37 cellular contexts compared by ENCODE assay signal in genomic region chr5:105563842-105564241, GRCh38.
"Had no signal": no experiment of that assay in that cellular context is flagged by ENCODE, and none has a peak within 500 bp of the region (broad histone marks: within the 10 kb centered on the region; RNA-seq: fewer than 3 reads in every experiment).

No MANE protein-coding gene starts in this region.

- H3K27me3 ChIP-seq: ascending aorta, cardiac muscle cell had no signal

- H3K27ac ChIP-seq: ascending aorta, cardiac muscle cell, VCaP had no signal

- H3K36me3 ChIP-seq: ascending aorta, cardiac muscle cell had no signal

- DNase-seq: activated CD4-positive, alpha-beta memory T cell treated with anti-CD3 and anti-CD28 coated beads, Interleukin-2, amount 10 ng/mL, durations not matched to agents 7 days and 5 days; activated CD4-positive, alpha-beta T cell treated with anti-CD3 and anti-CD28 coated beads for 4 hours; activated CD4-positive, alpha-beta T cell treated with anti-CD3 and anti-CD28 coated beads, Interleukin-2, amount 10 ng/mL, durations not matched to agents 24 days and 14 days; activated CD4-positive, alpha-beta T cell treated with anti-CD3 and anti-CD28 coated beads, Interleukin-2, amount 50 U/mL, for 1 hour; activated CD4-positive, alpha-beta T cell treated with anti-CD3 and anti-CD28 coated beads, Interleukin-2, amount 50 U/mL, for 4 hours; activated CD4-positive, CD25-positive, alpha-beta regulatory T cell treated with anti-CD3 and anti-CD28 coated beads, Interleukin-2, amount 50 U/mL, for 72 hours; activated CD8-positive, alpha-beta memory T cell treated with anti-CD3 and anti-CD28 coated beads for 24 hours; activated CD8-positive, alpha-beta memory T cell treated with anti-CD3 and anti-CD28 coated beads, Interleukin-2, amount 10 ng/mL, durations not matched to agents 7 days and 5 days; activated CD8-positive, alpha-beta memory T cell treated with anti-CD3 and anti-CD28 coated beads, Interleukin-2, amount 50 U/mL, for 48 hours; activated CD8-positive, alpha-beta T cell treated with anti-CD3 and anti-CD28 coated beads, Interleukin-2, amount 10 ng/mL, durations not matched to agents 7 days and 5 days; activated effector memory CD4-positive, alpha-beta T cell treated with Interleukin-2 at 50 U/mL for 16 hours; activated gamma-delta T cell; activated naive CD4-positive, alpha-beta T cell treated with anti-CD3 and anti-CD28 coated beads, Interleukin-2, amount 10 ng/mL, durations not matched to agents 7 days and 5 days; activated naive CD4-positive, alpha-beta T cell treated with Interleukin-2 at 50 U/mL for 16 hours; activated naive CD8-positive, alpha-beta T cell treated with anti-CD3 and anti-CD28 coated beads, Interleukin-2, amount 10 ng/mL, durations not matched to agents 7 days and 5 days; activated naive CD8-positive, alpha-beta T cell treated with anti-CD3 and anti-CD28 coated beads, Interleukin-2, amount 50 U/mL, for 24 hours; activated T-cell treated with anti-CD3 and anti-CD28 coated beads, Interleukin-2, amount 50 U/mL, for 24 hours; activated T-cell treated with anti-CD3 and anti-CD28 coated beads, Interleukin-2, amount 50 U/mL, for 48 hours; amygdala; anterior cingulate cortex; caudate nucleus; cerebellar nuclear complex; T-helper 1 cell; T-helper 2 cell; T-helper 9 cell had no signal

- ATAC-seq: activated CD8-positive, alpha-beta memory T cell treated with anti-CD3 and anti-CD28 coated beads, Interleukin-2, amount 10 ng/mL, durations not matched to agents 7 days and 5 days; activated CD8-positive, alpha-beta T cell treated with anti-CD3 and anti-CD28 coated beads, Interleukin-2, amount 10 ng/mL, durations not matched to agents 7 days and 5 days; activated naive CD8-positive, alpha-beta T cell treated with anti-CD3 and anti-CD28 coated beads, Interleukin-2, amount 50 U/mL, for 24 hours had no signal

- H3K4me3 Mint-ChIP-seq: activated CD4-positive, alpha-beta memory T cell treated with anti-CD3 and anti-CD28 coated beads, Interleukin-2, amount 10 ng/mL, durations not matched to agents 7 days and 5 days; activated CD4-positive, alpha-beta T cell treated with anti-CD3 and anti-CD28 coated beads, Interleukin-2, amount 10 ng/mL, durations not matched to agents 24 days and 14 days; activated CD8-positive, alpha-beta memory T cell treated with anti-CD3 and anti-CD28 coated beads, Interleukin-2, amount 10 ng/mL, durations not matched to agents 7 days and 5 days; activated CD8-positive, alpha-beta T cell treated with anti-CD3 and anti-CD28 coated beads, Interleukin-2, amount 10 ng/mL, durations not matched to agents 7 days and 5 days; activated naive CD4-positive, alpha-beta T cell treated with anti-CD3 and anti-CD28 coated beads, Interleukin-2, amount 10 ng/mL, durations not matched to agents 7 days and 5 days; activated naive CD4-positive, alpha-beta T cell treated with anti-CD3 and anti-CD28 coated beads, Interleukin-2, amount 50 U/mL, for 24 hours; activated naive CD8-positive, alpha-beta T cell; activated naive CD8-positive, alpha-beta T cell treated with anti-CD3 and anti-CD28 coated beads, Interleukin-2, amount 10 ng/mL, durations not matched to agents 7 days and 5 days; activated naive CD8-positive, alpha-beta T cell treated with anti-CD3 and anti-CD28 coated beads, Interleukin-2, amount 50 U/mL, for 24 hours; activated T-cell treated with anti-CD3 and anti-CD28 coated beads, Interleukin-2, amount 50 U/mL, for 24 hours; brain; central memory CD8-positive, alpha-beta T cell; T-helper 1 cell treated with Interleukin-12 subunit alpha and Interleukin-12 subunit beta and Interleukin-4 antibody, amounts not matched to agents 30 μg/mL and 1 μg/mL, for 36 hours; T-helper 2 cell treated with Interferon-gamma antibody and Interleukin-4, amounts not matched to agents 5 μg/mL and 100 μg/mL, for 36 hours had no signal

- H3K4me3 ChIP-seq: ascending aorta, cardiac muscle cell had no signal

- H3K4me1 Mint-ChIP-seq: activated CD4-positive, alpha-beta memory T cell treated with anti-CD3 and anti-CD28 coated beads, Interleukin-2, amount 10 ng/mL, durations not matched to agents 7 days and 5 days; activated CD4-positive, alpha-beta T cell treated with anti-CD3 and anti-CD28 coated beads, Interleukin-2, amount 10 ng/mL, durations not matched to agents 24 days and 14 days; activated CD8-positive, alpha-beta memory T cell treated with anti-CD3 and anti-CD28 coated beads, Interleukin-2, amount 10 ng/mL, durations not matched to agents 7 days and 5 days; activated naive CD4-positive, alpha-beta T cell treated with anti-CD3 and anti-CD28 coated beads, Interleukin-2, amount 10 ng/mL, durations not matched to agents 7 days and 5 days; activated naive CD4-positive, alpha-beta T cell treated with anti-CD3 and anti-CD28 coated beads, Interleukin-2, amount 50 U/mL, for 24 hours; activated naive CD8-positive, alpha-beta T cell treated with anti-CD3 and anti-CD28 coated beads, Interleukin-2, amount 10 ng/mL, durations not matched to agents 7 days and 5 days; activated naive CD8-positive, alpha-beta T cell treated with anti-CD3 and anti-CD28 coated beads, Interleukin-2, amount 50 U/mL, for 24 hours; brain; central memory CD8-positive, alpha-beta T cell had no signal

- H3K27me3 Mint-ChIP-seq: activated CD4-positive, alpha-beta memory T cell treated with anti-CD3 and anti-CD28 coated beads, Interleukin-2, amount 10 ng/mL, durations not matched to agents 7 days and 5 days; activated CD4-positive, alpha-beta T cell treated with anti-CD3 and anti-CD28 coated beads, Interleukin-2, amount 10 ng/mL, durations not matched to agents 24 days and 14 days; activated CD8-positive, alpha-beta memory T cell treated with anti-CD3 and anti-CD28 coated beads, Interleukin-2, amount 10 ng/mL, durations not matched to agents 7 days and 5 days; activated naive CD4-positive, alpha-beta T cell treated with anti-CD3 and anti-CD28 coated beads, Interleukin-2, amount 10 ng/mL, durations not matched to agents 7 days and 5 days; activated naive CD4-positive, alpha-beta T cell treated with anti-CD3 and anti-CD28 coated beads, Interleukin-2, amount 50 U/mL, for 24 hours; activated naive CD8-positive, alpha-beta T cell; activated naive CD8-positive, alpha-beta T cell treated with anti-CD3 and anti-CD28 coated beads, Interleukin-2, amount 10 ng/mL, durations not matched to agents 7 days and 5 days; activated naive CD8-positive, alpha-beta T cell treated with anti-CD3 and anti-CD28 coated beads, Interleukin-2, amount 50 U/mL, for 24 hours; activated T-cell treated with anti-CD3 and anti-CD28 coated beads, Interleukin-2, amount 50 U/mL, for 24 hours; brain; central memory CD8-positive, alpha-beta T cell had no signal

- H3K27ac Mint-ChIP-seq: activated CD4-positive, alpha-beta memory T cell treated with anti-CD3 and anti-CD28 coated beads, Interleukin-2, amount 10 ng/mL, durations not matched to agents 7 days and 5 days; activated CD4-positive, alpha-beta T cell treated with anti-CD3 and anti-CD28 coated beads, Interleukin-2, amount 10 ng/mL, durations not matched to agents 24 days and 14 days; activated CD8-positive, alpha-beta memory T cell treated with anti-CD3 and anti-CD28 coated beads, Interleukin-2, amount 10 ng/mL, durations not matched to agents 7 days and 5 days; activated CD8-positive, alpha-beta T cell treated with anti-CD3 and anti-CD28 coated beads, Interleukin-2, amount 10 ng/mL, durations not matched to agents 7 days and 5 days; activated naive CD4-positive, alpha-beta T cell treated with anti-CD3 and anti-CD28 coated beads, Interleukin-2, amount 10 ng/mL, durations not matched to agents 7 days and 5 days; activated naive CD4-positive, alpha-beta T cell treated with anti-CD3 and anti-CD28 coated beads, Interleukin-2, amount 50 U/mL, for 24 hours; activated naive CD8-positive, alpha-beta T cell; activated naive CD8-positive, alpha-beta T cell treated with anti-CD3 and anti-CD28 coated beads, Interleukin-2, amount 10 ng/mL, durations not matched to agents 7 days and 5 days; activated naive CD8-positive, alpha-beta T cell treated with anti-CD3 and anti-CD28 coated beads, Interleukin-2, amount 50 U/mL, for 24 hours; activated T-cell treated with anti-CD3 and anti-CD28 coated beads, Interleukin-2, amount 50 U/mL, for 24 hours; activated T-helper 2 cell treated with anti-CD3 and anti-CD28 coated beads, Interferon-gamma antibody, Interleukin-2, Interleukin-4, amounts not matched to agents 10 μg/mL and 5 μg/mL and 100 μg/mL, durations not matched to agents 14 hours and 24 hours and 36 hours; brain; T-helper 1 cell treated with Interleukin-12 subunit alpha and Interleukin-12 subunit beta and Interleukin-4 antibody, amounts not matched to agents 30 μg/mL and 1 μg/mL, for 36 hours; T-helper 2 cell treated with Interferon-gamma antibody and Interleukin-4, amounts not matched to agents 5 μg/mL and 100 μg/mL, for 36 hours had no signal

- H3K36me3 Mint-ChIP-seq: activated CD8-positive, alpha-beta memory T cell treated with anti-CD3 and anti-CD28 coated beads, Interleukin-2, amount 10 ng/mL, durations not matched to agents 7 days and 5 days; activated naive CD4-positive, alpha-beta T cell treated with anti-CD3 and anti-CD28 coated beads, Interleukin-2, amount 10 ng/mL, durations not matched to agents 7 days and 5 days; activated naive CD4-positive, alpha-beta T cell treated with anti-CD3 and anti-CD28 coated beads, Interleukin-2, amount 50 U/mL, for 24 hours; activated naive CD8-positive, alpha-beta T cell; activated naive CD8-positive, alpha-beta T cell treated with anti-CD3 and anti-CD28 coated beads, Interleukin-2, amount 10 ng/mL, durations not matched to agents 7 days and 5 days; brain had no signal

- FAIRE-seq: bronchial epithelial cell, TTC549 had no signal

- H3K9me3 ChIP-seq: ascending aorta had no signal

- H3K4me1 ChIP-seq: ascending aorta had no signal
